12 cellular contexts compared by ENCODE assay signal in genomic region chr1:51058863-51059262, GRCh38. TPM values are rescaled to one million over a fixed set of nuclear protein-coding genes. Genes with fewer than 3 reads are reported as not detected.
DNase-seq lines count a peak whose midpoint lies in the region; ATAC-seq and TF ChIP-seq lines count a peak whose summit lies in the region.
"Had no signal": no experiment of that assay in that cellular context is flagged by ENCODE, and none has a peak within 500 bp of the region (broad histone marks: within the 10 kb centered on the region; RNA-seq: fewer than 3 reads in every experiment).

No MANE protein-coding gene starts in this region.

- H2AFZ ChIP-seq in mammary epithelial cell (ENCODE audit: low read depth, low read length) (no peak overlapping the region), mesenchymal stem cell (ENCODE audit: low read depth, low read length) (no peak overlapping the region)

- BruUV-seq in mammary epithelial cell (replicated peaks; lab: Mats Ljungman, UMichigan) = no TSS peak

- no peak overlapping the region for H3K4ac ChIP-seq in mesenchymal stem cell (ENCODE audit: low read depth in 1 of 2, low read length in 2 of 2)

- no peak overlapping the region for H2AK5ac ChIP-seq in mesenchymal stem cell (ENCODE audit: low read length, severe bottlenecking)

- H3K9me3 ChIP-seq in mammary epithelial cell (replicated peaks; ENCODE audit: insufficient read depth, low read length) (no peaks in the 10 kb centered on the region), mesenchymal stem cell (ENCODE audit: control insufficient read depth, low read length) (peaks cover 14% of the 10 kb centered on the region)

- CTCF ChIA-PET in mammary epithelial cell (lab: Charles Lee; ENCODE audit: low non-redundant PET) = no interaction called here

- no peaks in the 10 kb centered on the region for H3K27me3 ChIP-seq in mammary epithelial cell (ENCODE audit: insufficient read depth, low read length)
- H3K27me3 ChIP-seq in mesenchymal stem cell (ENCODE audit: control insufficient read depth in 1 of 2, insufficient read depth in 1 of 2, low read length in 2 of 2) = no peaks in the 10 kb centered on the region

- H4K20me1 ChIP-seq in mammary epithelial cell (ENCODE audit: insufficient read depth, low read length) = no peaks in the 10 kb centered on the region

- H3K79me2 ChIP-seq in mammary epithelial cell (ENCODE audit: insufficient read depth, low read length) = no peaks in the 10 kb centered on the region

- TF ChIP-seq CTCF in mammary epithelial cell (conservative IDR thresholded peaks at IDR 0.05 in 1 of 2, IDR thresholded peaks at IDR 0.05 in 1 of 2; ENCODE audit: extremely low read depth in 1 of 2, insufficient read depth in 1 of 2, low read depth in 1 of 2, low read length in 2 of 2) = peak; percentile 50 to 61

- H4K8ac ChIP-seq in mesenchymal stem cell (ENCODE audit: low read length) = no peak overlapping the region

- no peak overlapping the region for H2BK5ac ChIP-seq in mesenchymal stem cell (ENCODE audit: low read depth, low read length, poor library complexity, severe bottlenecking)

- H3K79me1 ChIP-seq in mesenchymal stem cell (replicated peaks; ENCODE audit: low read length, poor library complexity, severe bottlenecking) = no peaks in the 10 kb centered on the region

- no peak overlapping the region for H2BK12ac ChIP-seq in mesenchymal stem cell (ENCODE audit: low read length in 2 of 2)

- no peak overlapping the region for H3K18ac ChIP-seq in mesenchymal stem cell (ENCODE audit: low read depth in 1 of 2, low read length in 2 of 2)

- no peak overlapping the region for H3K9ac ChIP-seq in mammary epithelial cell (ENCODE audit: insufficient read depth, low read length)
- H3K9ac ChIP-seq in mesenchymal stem cell (ENCODE audit: low read length) = no peak overlapping the region

- intact Hi-C loops in mammary epithelial cell (cut with micrococcal nuclease) = loop anchor here (2.0 to 5.0 kb wide), 3 partner anchors 130 to 687 kb away; no protein-coding TSS in a partner anchor

- peak; percentile 20 for DNase-seq in GM03348 (ENCODE audit: low spot score)
- peak; percentile 7 for DNase-seq in HuH-7.5 (ENCODE audit: low spot score)
- peak; percentile 10 for DNase-seq in mammary epithelial cell
- peak; percentile 57 for DNase-seq in mesenchymal stem cell
- DNase-seq in stimulated activated CD4-positive, alpha-beta T cell treated with anti-CD3 and anti-CD28 coated beads, Interleukin-4, amount 100 ng/mL, for 4 hours = no peak
- no peak for DNase-seq in NCI-H2081 treated with DMSO at 0.1 percent for 48 hours (lab: John Stamatoyannopoulos, UW)
- no peak for DNase-seq in cortex of kidney (lab: John Stamatoyannopoulos, UW)
- DNase-seq: NCI-H2081 had no signal

- no peak overlapping the region for H2BK120ac ChIP-seq in mesenchymal stem cell (ENCODE audit: low read depth, low read length)

- no peak overlapping the region for H4K91ac ChIP-seq in mesenchymal stem cell (ENCODE audit: low read length)

- H2BK15ac ChIP-seq in mesenchymal stem cell (ENCODE audit: low read depth, poor library complexity, severe bottlenecking) = no peak overlapping the region

- no peak for ATAC-seq in HG03139 (IDR thresholded peaks at IDR 0.05; ENCODE audit: unreplicated experiment)

- H3K4me1 ChIP-seq in mammary epithelial cell (ENCODE audit: insufficient read depth, low read length) = peaks cover 30% of the 10 kb centered on the region
- no peaks in the 10 kb centered on the region for H3K4me1 ChIP-seq in mesenchymal stem cell (ENCODE audit: control insufficient read depth, insufficient read depth, low read depth, low read length)

- H3K23ac ChIP-seq in mesenchymal stem cell (ENCODE audit: low read length in 2 of 2) = no peak overlapping the region

- peak overlapping the region in 1 of 2 experiments; percentile 42 for H3K14ac ChIP-seq in mesenchymal stem cell (ENCODE audit: low read length in 2 of 2)

- H3K4me2 ChIP-seq in mammary epithelial cell (ENCODE audit: insufficient read depth, low read depth, low read length) = no peak overlapping the region
- no peak overlapping the region for H3K4me2 ChIP-seq in mesenchymal stem cell (ENCODE audit: low read length, poor library complexity, severe bottlenecking)

- H3K36me3 ChIP-seq in mammary epithelial cell (ENCODE audit: insufficient read depth, low read length) (no peaks in the 10 kb centered on the region), mesenchymal stem cell (ENCODE audit: control insufficient read depth in 1 of 2, insufficient read depth in 2 of 2, low read depth in 1 of 2, low read length in 2 of 2) (no peaks in the 10 kb centered on the region)
- H3K36me3 ChIP-seq: thoracic aorta had no signal

- in situ Hi-C loops in mammary epithelial cell (cut with MboI; ENCODE audit: low sequenced_read_pairs in 2 of 2) = no loop called here

- WGBS in mammary epithelial cell (ENCODE audit: low coverage, missing lambda C conversion rate) = 65% methylated on average over 5 of the region's 5 CpGs
- WGBS in mesenchymal stem cell = 64% methylated on average over 5 of the region's 5 CpGs

- dilution Hi-C loops in mammary epithelial cell (cut with HindIII; ENCODE audit: low sequenced_read_pairs) = no loop called here

- H3K4me3 ChIP-seq in mammary epithelial cell (replicated peaks in 1 of 3; ENCODE audit: insufficient read depth in 1 of 3, low read depth in 2 of 3, low read length in 3 of 3) = no peak overlapping the region
- no peak overlapping the region for H3K4me3 ChIP-seq in mesenchymal stem cell (ENCODE audit: insufficient read depth in 1 of 2, low read depth in 1 of 2, low read length in 2 of 2)
- H3K4me3 ChIP-seq: thoracic aorta had no signal

- H3K27ac ChIP-seq in mammary epithelial cell (ENCODE audit: insufficient read depth, low read depth, low read length) = no peak overlapping the region
- H3K27ac ChIP-seq in mesenchymal stem cell (ENCODE audit: low read length, poor library complexity, severe bottlenecking) = no peak overlapping the region
- H3K27ac ChIP-seq: thoracic aorta had no signal

RNA-seq across cellular contexts. Expression of gene C1orf185, which starts 43.2 kb away (rescaled TPM):
- not detected for total RNA-seq in mammary epithelial cell
- polyA plus RNA-seq in mammary epithelial cell = not detected
- polyA minus RNA-seq in mammary epithelial cell = not detected
- not detected for polyA plus RNA-seq in mesenchymal stem cell (2013, experiment 1 of 2)
- not detected for polyA plus RNA-seq in mesenchymal stem cell (2013, experiment 2 of 2)
- total RNA-seq: frontal cortex, pulmonary artery endothelial cell, thoracic aorta had no signal

Comparison
In these comparisons a context has a peak if more than half of its experiments do, and no peak if none do; other contexts are left out.
1. DNase-seq: peak in GM03348 (single experiment), HuH-7.5 (single experiment), mammary epithelial cell (single experiment) and mesenchymal stem cell (single experiment); none in stimulated activated CD4-positive, alpha-beta T cell treated with anti-CD3 and anti-CD28 coated beads, Interleukin-4, amount 100 ng/mL, for 4 hours (0 of 2), NCI-H2081 treated with DMSO at 0.1 percent for 48 hours (single experiment) and cortex of kidney (single experiment).